Comparison of ENCODE assay signal across 8 cellular contexts in genomic region chr2:237968048-237968862, GRCh38. TPM values are rescaled to one million over a fixed set of nuclear protein-coding genes. Genes with fewer than 3 reads are reported as not detected.
A peak's percentile ranks its signal among the peaks of the same experiment; 100 is the strongest.
DNase-seq lines count a peak whose midpoint lies in the region; ATAC-seq, FAIRE-seq and TF ChIP-seq lines count a peak whose summit lies in the region.

No MANE protein-coding gene starts in this region.

- intact Hi-C loops in dendritic cell treated with granulocyte-macrophage colony-stimulating factor and Interleukin-4, amounts not matched to agents 40 ng/mL and 50 ng/mL, for 4 days (cut with micrococcal nuclease) = loop anchor here (2.0 to 5.0 kb wide), 3 partner anchors 36 to 101 kb away; partner anchors contain the start of gene SCLY
- intact Hi-C loops in HepG2 (cut with micrococcal nuclease; ENCODE audit: unreplicated experiment) = loop anchor here (5.0 kb wide), 2 partner anchors 94 to 139 kb away; partner anchors contain the start of gene SCLY

- H3K4me3 ChIP-seq in BE2C (ENCODE audit: low read depth, low read length) = peak overlapping the region; percentile 79
- H3K4me3 ChIP-seq in HepG2 (replicated peaks in 1 of 3; ENCODE audit: insufficient read depth in 1 of 3, low read depth in 2 of 3, low read length in 3 of 3) = peak overlapping the region; percentile 89 to 99 (median 92)

- H3K9ac ChIP-seq in HepG2 (ENCODE audit: insufficient read depth, low read depth, low read length) = peak overlapping the region; percentile 83

- H3K4me2 ChIP-seq in HepG2 (ENCODE audit: low read depth, low read length) = peak overlapping the region; percentile 96

- TF ChIP-seq CTCF in BE2C (IDR thresholded peaks at IDR 0.05; ENCODE audit: low read depth, low read length) (peak; percentile 27; the same call in 1 of the 2 replicates), VCaP (conservative IDR thresholded peaks at IDR 0.05) (no peak), HepG2 (CRISPR knock-in tag; IDR thresholded peaks at IDR 0.05) (peak; percentile 63)

- peaks cover 10% of the 10 kb centered on the region for H3K9me3 Mint-ChIP-seq in dendritic cell treated with granulocyte-macrophage colony-stimulating factor and Interleukin-4, amounts not matched to agents 40 ng/mL and 50 ng/mL, for 4 days

- H3K36me3 Mint-ChIP-seq in dendritic cell treated with granulocyte-macrophage colony-stimulating factor and Interleukin-4, amounts not matched to agents 40 ng/mL and 50 ng/mL, for 4 days (ENCODE audit: low read depth) = peaks cover 48% of the 10 kb centered on the region

- ATAC-seq in HepG2 = peak; percentile 50
- no peak for ATAC-seq in HG02870 (IDR thresholded peaks at IDR 0.05; ENCODE audit: unreplicated experiment)

- H2AFZ ChIP-seq in HepG2 (ENCODE audit: low read length) = no peak overlapping the region

- H3K79me2 ChIP-seq in HepG2 (ENCODE audit: insufficient read depth, low read length) = peaks cover 54% of the 10 kb centered on the region

- TF ChIP-seq EP300 in HepG2 (IDR thresholded peaks at IDR 0.05; ENCODE audit: low read depth in 2 of 2, low read length in 2 of 2) (no peak), HepG2 (CRISPR knock-in tag; IDR thresholded peaks at IDR 0.05; ENCODE audit: borderline replicate concordance) (no peak)

- peaks cover 24% of the 10 kb centered on the region for H4K20me1 ChIP-seq in HepG2 (ENCODE audit: insufficient read depth, low read length)

- H3K36me3 ChIP-seq in BE2C (no peaks in the 10 kb centered on the region), HepG2 (replicated peaks in 1 of 2; ENCODE audit: control insufficient read depth in 1 of 2, insufficient read depth in 2 of 2, low read length in 2 of 2) (peaks cover 0 to 3% of the 10 kb centered on the region in 2 experiments; a peak in 1 of 5 replicates)

- TSS peak; percentile 56 for BruUV-seq in HepG2 (replicated peaks; lab: Mats Ljungman, UMichigan)

- peak overlapping the region; percentile 94 for H3K27ac Mint-ChIP-seq in dendritic cell treated with granulocyte-macrophage colony-stimulating factor and Interleukin-4, amounts not matched to agents 40 ng/mL and 50 ng/mL, for 4 days

- CTCF ChIA-PET in HepG2 (lab: Yijun Ruan, JAX; ENCODE audit: low intra/inter-chr PET ratio, low total read pairs) = no interaction called here

- H3K27me3 ChIP-seq in BE2C = no peaks in the 10 kb centered on the region
- H3K27me3 ChIP-seq in HepG2 (ENCODE audit: control insufficient read depth in 1 of 2, insufficient read depth in 2 of 2, low read length in 2 of 2) = peaks cover 0 to 11% of the 10 kb centered on the region in 2 experiments; a peak in 2 of 5 replicates

- FAIRE-seq in GM19239 (lab: Jason Lieb, UNC) (peak; percentile 91), HTR-8/SVneo (lab: Jason Lieb, UNC) (no peak), HepG2 (lab: Jason Lieb, UNC) (peak; percentile 51)

- H3K4me3 Mint-ChIP-seq in dendritic cell treated with granulocyte-macrophage colony-stimulating factor and Interleukin-4, amounts not matched to agents 40 ng/mL and 50 ng/mL, for 4 days = peak overlapping the region; percentile 90

- TF ChIP-seq POLR2A in HepG2 (IDR thresholded peaks at IDR 0.05; ENCODE audit: insufficient read depth in 1 of 2, low read depth in 2 of 2, low read length in 2 of 2) = no peak

- H3K27me3 Mint-ChIP-seq in dendritic cell treated with granulocyte-macrophage colony-stimulating factor and Interleukin-4, amounts not matched to agents 40 ng/mL and 50 ng/mL, for 4 days = no peaks in the 10 kb centered on the region

- WGBS in HepG2 (ENCODE audit: low lambda C conversion rate) = 18% methylated on average over 10 of the region's 11 CpGs

- H3K4me1 ChIP-seq in BE2C (peaks cover 5% of the 10 kb centered on the region; the same call in 1 of the 2 replicates), HepG2 (ENCODE audit: insufficient read depth, low read length) (peaks cover 43% of the 10 kb centered on the region)

- in situ Hi-C loops in HepG2 (cut with HindIII; ENCODE audit: extremely low pct_ligation_motif_present, low pct_unique_long_range_greater_than_20kb) = loop anchor here (5.0 kb wide), 1 partner anchor 94 kb away; the partner anchor contains the start of gene SCLY

- H3K27ac ChIP-seq in VCaP (peak overlapping the region; percentile 74; the same call in 1 of the 2 replicates), HepG2 (ENCODE audit: extremely low read length, insufficient read depth, low read length) (peak overlapping the region; percentile 45)

- DNase-seq in BE2C (no peak), GM19239 (ENCODE audit: insufficient read length, low spot score) (peak; percentile 82), HTR-8/SVneo (ENCODE audit: insufficient read length, low spot score) (peak; percentile 33), HepG2 (ENCODE audit: low spot score) (peak; percentile 35)
- DNase-seq in stimulated activated CD8-positive, alpha-beta memory T cell treated with anti-CD3 and anti-CD28 coated beads, Interleukin-15, amount 100 ng/mL, for 1 hour (ENCODE audit: low read depth) = peak; percentile 12

- POLR2A ChIA-PET in HepG2 (lab: Yijun Ruan, JAX) = interaction anchor here (1.3 kb wide), 1 partner anchor 93 kb away, joined by 3 read pairs; the partner anchor contains the start of gene SCLY

- no peaks in the 10 kb centered on the region for H3K9me3 ChIP-seq in BE2C
- H3K9me3 ChIP-seq in HepG2 (ENCODE audit: low read length) = no peaks in the 10 kb centered on the region

- no peak for TF ChIP-seq RAD21 in HepG2 (CRISPR knock-in tag; IDR thresholded peaks at IDR 0.05)

- peaks cover 64% of the 10 kb centered on the region for H3K4me1 Mint-ChIP-seq in dendritic cell treated with granulocyte-macrophage colony-stimulating factor and Interleukin-4, amounts not matched to agents 40 ng/mL and 50 ng/mL, for 4 days (ENCODE audit: low read depth)

TF ChIP-seq in HepG2, 621 proteins besides CTCF, POLR2A, EP300 and RAD21 (continues in another document):
- TF ChIP-seq ZBTB34 (CRISPR knock-in tag; IDR thresholded peaks at IDR 0.05) = 0 out of 2 replicates have a peak, but pooled peaks have one; percentile 23
- no peak for TF ChIP-seq ZBTB10 (CRISPR knock-in tag; IDR thresholded peaks at IDR 0.05; ENCODE audit: borderline replicate concordance)
- TF ChIP-seq STAG1 (CRISPR knock-in tag; IDR thresholded peaks at IDR 0.05) = peak; percentile 33

RNA-seq across cellular contexts. Expression of gene UBE2F, which starts 1.4 kb away (rescaled TPM):
- 51.8 TPM for polyA plus RNA-seq in BE2C (2012; ENCODE audit: insufficient read depth, insufficient read length, low read depth)
- 73.1 and 79.8 TPM in 2 replicates for total RNA-seq in HepG2 (2016; rRNA removed; fragmentation: Illumina TruSeq; extraction: Trizol)
- 177 and 237 TPM in 2 replicates for total RNA-seq in HepG2 (2016; cell fraction: cytosol; rRNA removed; fragmentation: Illumina TruSeq; extraction: Trizol; ENCODE audit: low read depth)
- total RNA-seq in HepG2 (2016; cell fraction: insoluble cytoplasmic fraction; rRNA removed; fragmentation: Illumina TruSeq; extraction: Trizol) = 65.1 and 76.9 TPM in 2 replicates
- total RNA-seq in HepG2 (2016; cell fraction: membrane; rRNA removed; fragmentation: Illumina TruSeq; extraction: Trizol) = 185 and 204 TPM in 2 replicates
- 34.3 and 36.3 TPM in 2 replicates for total RNA-seq in HepG2 (2016; cell fraction: nucleus; rRNA removed; fragmentation: Illumina TruSeq; extraction: Trizol)
- polyA plus RNA-seq in HepG2 (2011; rRNA removed) = 27.3 and 35.4 TPM in 2 replicates
- 41.8 and 45.9 TPM in 2 replicates for polyA plus RNA-seq in HepG2 (2011; cell fraction: cytosol; rRNA removed)
- polyA plus RNA-seq in HepG2 (2011; cell fraction: nucleus; rRNA removed) = 13.6 and 17.3 TPM in 2 replicates
- polyA plus RNA-seq in HepG2 (2012) = 40.6 and 43.1 TPM in 2 replicates
- 290 and 368 TPM in 2 replicates for polyA plus RNA-seq in HepG2 (2016; cell fraction: cytosol; fragmentation: Illumina TruSeq; extraction: Trizol; ENCODE audit: low read depth)
- polyA plus RNA-seq in HepG2 (2016; cell fraction: insoluble cytoplasmic fraction; fragmentation: Illumina TruSeq; extraction: Trizol; ENCODE audit: low read depth) = 92.1 and 108 TPM in 2 replicates
- 202 and 262 TPM in 2 replicates for polyA plus RNA-seq in HepG2 (2016; cell fraction: membrane; fragmentation: Illumina TruSeq; extraction: Trizol; ENCODE audit: low read depth)
- polyA plus RNA-seq in HepG2 (2016; cell fraction: nucleus; fragmentation: Illumina TruSeq; extraction: Trizol; ENCODE audit: insufficient read depth, low read depth) = 52.7 and 59.5 TPM in 2 replicates
- polyA minus RNA-seq in HepG2 (2011; rRNA and poly(A)+ RNA removed; ENCODE audit: low replicate concordance) = 12.1 and 13.1 TPM in 2 replicates
- polyA minus RNA-seq in HepG2 (2011; cell fraction: cytosol; rRNA and poly(A)+ RNA removed) = 14.9 and 15.7 TPM in 2 replicates
- polyA minus RNA-seq in HepG2 (2011; cell fraction: nucleus; rRNA and poly(A)+ RNA removed) = 29.1 and 31.0 TPM in 2 replicates
